In genomic region chr4:139144161-139144859, GRCh38 we compare ENCODE assay signal across 10 cellular contexts. TPM values are rescaled to one million over a fixed set of nuclear protein-coding genes. Genes with fewer than 3 reads are reported as not detected.
DNase-seq lines count a peak whose midpoint lies in the region; ATAC-seq and TF ChIP-seq lines count a peak whose summit lies in the region.
"Had no signal": no experiment of that assay in that cellular context is flagged by ENCODE, and none has a peak within 500 bp of the region (broad histone marks: within the 10 kb centered on the region; RNA-seq: fewer than 3 reads in every experiment).

No MANE protein-coding gene starts in this region.

- H3K27me3 Mint-ChIP-seq in Calu3 (ENCODE audit: unreplicated experiment) (no peaks in the 10 kb centered on the region), nephron (ENCODE audit: low read depth) (no peaks in the 10 kb centered on the region)

- BruUV-seq in Calu3 (replicated peaks; lab: Mats Ljungman, UMichigan) = no TSS peak

- CTCF ChIA-PET in Calu3 (lab: Charles Lee) = no interaction called here

- TF ChIP-seq CTCF in Calu3 (IDR thresholded peaks at IDR 0.05; ENCODE audit: unreplicated experiment) (no peak), nephron (IDR thresholded peaks at IDR 0.05; ENCODE audit: unreplicated experiment in 3 of 3) (no peak)

- intact Hi-C loops in Calu3 (cut with micrococcal nuclease; ENCODE audit: unreplicated experiment) = no loop called here

- H3K27ac Mint-ChIP-seq in Calu3 (ENCODE audit: unreplicated experiment) = no peak overlapping the region
- H3K27ac Mint-ChIP-seq in nephron = peak overlapping the region; percentile 71 to 84 (median 77)
- H3K27ac Mint-ChIP-seq: activated naive CD8-positive, alpha-beta T cell treated with anti-CD3 and anti-CD28 coated beads, Interleukin-2, amount 10 ng/mL, durations not matched to agents 7 days and 5 days had no signal

- H3K4me1 Mint-ChIP-seq in Calu3 (ENCODE audit: low read depth, unreplicated experiment) = peaks cover 16% of the 10 kb centered on the region
- peaks cover 33% of the 10 kb centered on the region for H3K4me1 Mint-ChIP-seq in nephron

- no peaks in the 10 kb centered on the region for H3K36me3 Mint-ChIP-seq in Calu3 (ENCODE audit: insufficient read depth, unreplicated experiment)
- H3K36me3 Mint-ChIP-seq in nephron (ENCODE audit: low read depth) = peaks cover 10% of the 10 kb centered on the region

- peak; percentile 13 for DNase-seq in Calu3
- peak; percentile 56 for DNase-seq in NCI-H2171 treated with DMSO at 0.1 percent for 48 hours (lab: John Stamatoyannopoulos, UW)
- DNase-seq in fibroblast of gingiva (ENCODE audit: low read depth) = peak; percentile 19
- DNase-seq in activated CD4-positive, alpha-beta T cell treated with anti-CD3 and anti-CD28 coated beads for 1 hour = no peak
- DNase-seq in DMS114 treated with DMSO at 0.1 percent for 48 hours (lab: John Stamatoyannopoulos, UW; ENCODE audit: unreplicated experiment) = no peak
- no peak for DNase-seq in NCI-H2196 treated with DMSO at 0.1 percent for 48 hours (lab: John Stamatoyannopoulos, UW; ENCODE audit: unreplicated experiment)
- DNase-seq: activated naive CD8-positive, alpha-beta T cell treated with anti-CD3 and anti-CD28 coated beads, Interleukin-2, amount 10 ng/mL, durations not matched to agents 7 days and 5 days; midbrain had no signal

- H3K9me3 Mint-ChIP-seq in Calu3 (ENCODE audit: low read depth, unreplicated experiment) (no peaks in the 10 kb centered on the region), nephron (peaks cover 9% of the 10 kb centered on the region)

- no peak overlapping the region for H3K4me3 Mint-ChIP-seq in Calu3 (ENCODE audit: low read depth, unreplicated experiment)
- no peak overlapping the region for H3K4me3 Mint-ChIP-seq in nephron
- H3K4me3 Mint-ChIP-seq: activated naive CD8-positive, alpha-beta T cell treated with anti-CD3 and anti-CD28 coated beads, Interleukin-2, amount 10 ng/mL, durations not matched to agents 7 days and 5 days had no signal

- ATAC-seq in HG02678 (IDR thresholded peaks at IDR 0.05; ENCODE audit: unreplicated experiment) = no peak

RNA-seq across cellular contexts. Expression of gene ELF2, which starts 32.7 kb away (rescaled TPM):
- total RNA-seq in Calu3 (2022) = 25.2 and 27.8 TPM in 2 replicates

Comparison
In these comparisons a context has a peak if more than half of its experiments do, and no peak if none do; other contexts are left out.
1. DNase-seq: peak in Calu3 (single experiment), NCI-H2171 treated with DMSO at 0.1 percent for 48 hours (single experiment) and fibroblast of gingiva (single experiment); none in activated CD4-positive, alpha-beta T cell treated with anti-CD3 and anti-CD28 coated beads for 1 hour (single experiment), DMS114 treated with DMSO at 0.1 percent for 48 hours (single experiment) and NCI-H2196 treated with DMSO at 0.1 percent for 48 hours (single experiment).